ENCODE assay signal across 21 cellular contexts in genomic region chr12:105617141-105617540, GRCh38.
DNase-seq lines count a peak whose midpoint lies in the region; ATAC-seq, FAIRE-seq and TF ChIP-seq lines count a peak whose summit lies in the region.
"Had no signal": no experiment of that assay in that cellular context is flagged by ENCODE, and none has a peak within 500 bp of the region (broad histone marks: within the 10 kb centered on the region; RNA-seq: fewer than 3 reads in every experiment).

No MANE protein-coding gene starts in this region.

- H3K9me2 ChIP-seq in hepatocyte (replicated peaks; ENCODE audit: insufficient read depth) = no peaks in the 10 kb centered on the region

- intact Hi-C loops in left ventricle myocardium superior (cut with micrococcal nuclease) = no loop called here

- H4K20me1 ChIP-seq in astrocyte (ENCODE audit: insufficient read depth, low read length) (no peaks in the 10 kb centered on the region), hepatocyte (ENCODE audit: insufficient read depth, poor library complexity, severe bottlenecking) (no peaks in the 10 kb centered on the region)

- no peaks in the 10 kb centered on the region for H3K9me3 ChIP-seq in HEK293 (ENCODE audit: control insufficient read depth, insufficient read depth, low read depth, low read length)
- H3K9me3 ChIP-seq in astrocyte (ENCODE audit: insufficient read depth, low read depth, low read length) = no peaks in the 10 kb centered on the region
- H3K9me3 ChIP-seq in hepatocyte (ENCODE audit: low read depth) = no peaks in the 10 kb centered on the region
- H3K9me3 ChIP-seq: MG63 had no signal

- H3K36me3 Mint-ChIP-seq in astrocyte (ENCODE audit: low read depth, unreplicated experiment) = no peaks in the 10 kb centered on the region
- H3K36me3 Mint-ChIP-seq: CD4-positive, CD25-positive, alpha-beta regulatory T cell had no signal

- TF ChIP-seq CTCF in HEK293 (tag by site-specific recombination; IDR thresholded peaks at IDR 0.05) = no peak
- no peak for TF ChIP-seq CTCF in astrocyte (IDR thresholded peaks at IDR 0.05; ENCODE audit: insufficient read depth, low read depth, low read length)
- TF ChIP-seq CTCF in foreskin keratinocyte (conservative IDR thresholded peaks at IDR 0.05) = no peak
- no peak for TF ChIP-seq CTCF in hepatocyte (IDR thresholded peaks at IDR 0.05; ENCODE audit: poor library complexity)

- peak overlapping the region; percentile 18 for H2AFZ ChIP-seq in astrocyte (ENCODE audit: low read depth, low read length)
- no peak overlapping the region for H2AFZ ChIP-seq in hepatocyte
- H2AFZ ChIP-seq: GM23248 had no signal

- H3K27ac Mint-ChIP-seq in astrocyte (ENCODE audit: unreplicated experiment) = no peak overlapping the region
- H3K27ac Mint-ChIP-seq: CD4-positive, CD25-positive, alpha-beta regulatory T cell had no signal

- H3K4me3 ChIP-seq in HEK293 (ENCODE audit: low read depth, low read length) (no peak overlapping the region), astrocyte (ENCODE audit: insufficient read depth, low read depth, low read length) (no peak overlapping the region), hepatocyte (no peak overlapping the region)
- H3K4me3 ChIP-seq: A549, GM23248, MG63 had no signal

- H3K27me3 Mint-ChIP-seq in astrocyte (ENCODE audit: low read depth, unreplicated experiment) = no peaks in the 10 kb centered on the region
- H3K27me3 Mint-ChIP-seq: CD4-positive, CD25-positive, alpha-beta regulatory T cell had no signal

- no peaks in the 10 kb centered on the region for H3K4me1 Mint-ChIP-seq in astrocyte (ENCODE audit: low read depth, unreplicated experiment)
- H3K4me1 Mint-ChIP-seq: CD4-positive, CD25-positive, alpha-beta regulatory T cell had no signal

- CTCF ChIA-PET in HEK293 (lab: Yijun Ruan, JAX) = interaction anchor here (0.5 to 0.7 kb wide), 2 partner anchors 136 to 197 kb away, joined by 3 read pairs; no protein-coding TSS in a partner anchor

- H3K36me3 ChIP-seq in HEK293 (ENCODE audit: control insufficient read depth in 2 of 2, insufficient read depth in 1 of 2, low read length in 2 of 2) = no peaks in the 10 kb centered on the region
- H3K36me3 ChIP-seq in astrocyte (ENCODE audit: insufficient read depth, low read length) = no peaks in the 10 kb centered on the region
- no peaks in the 10 kb centered on the region for H3K36me3 ChIP-seq in hepatocyte (replicated peaks; ENCODE audit: insufficient read depth, low read depth)
- H3K36me3 ChIP-seq: MG63 had no signal

- 58% methylated on average over 6 of the region's 6 CpGs for WGBS in hepatocyte (ENCODE audit: low lambda C conversion rate, missing lambda C conversion rate)

- no peak overlapping the region for H3K9ac ChIP-seq in astrocyte (ENCODE audit: low read length)
- H3K9ac ChIP-seq: GM23248 had no signal

- H3K27ac ChIP-seq in HEK293 (ENCODE audit: extremely low read depth, low read depth, low read length) (no peak overlapping the region), astrocyte (ENCODE audit: low read depth, low read length) (no peak overlapping the region), foreskin keratinocyte (no peak overlapping the region), hepatocyte (no peak overlapping the region)
- H3K27ac ChIP-seq: A549, GM23248 had no signal

- ATAC-seq in foreskin keratinocyte (peak; percentile 58), left ventricle myocardium superior (no peak)
- ATAC-seq: A549, HCT116 had no signal

- FAIRE-seq in astrocyte (lab: Jason Lieb, UNC) = no peak
- FAIRE-seq: A549 had no signal

- no peak overlapping the region for H3K4me3 Mint-ChIP-seq in astrocyte (ENCODE audit: unreplicated experiment)
- H3K4me3 Mint-ChIP-seq: CD4-positive, CD25-positive, alpha-beta regulatory T cell had no signal

- H3K27me3 ChIP-seq in astrocyte (ENCODE audit: insufficient read depth, low read length) (no peaks in the 10 kb centered on the region), foreskin keratinocyte (no peaks in the 10 kb centered on the region), hepatocyte (no peaks in the 10 kb centered on the region)
- H3K27me3 ChIP-seq: MG63 had no signal

- H3K4me1 ChIP-seq in HEK293 (ENCODE audit: control insufficient read depth, insufficient read depth, low read length) (no peaks in the 10 kb centered on the region), astrocyte (ENCODE audit: insufficient read depth, low read length) (no peaks in the 10 kb centered on the region), foreskin keratinocyte (peaks cover 5% of the 10 kb centered on the region), hepatocyte (ENCODE audit: insufficient read depth) (no peaks in the 10 kb centered on the region)
- H3K4me1 ChIP-seq: A549 had no signal

- DNase-seq in A172 (ENCODE audit: low spot score) (peak; percentile 63), astrocyte (ENCODE audit: low read depth) (peak; percentile 80), foreskin keratinocyte (peak; percentile 22 to 58), left ventricle myocardium superior (no peak), hepatocyte (ENCODE audit: low spot score) (no peak), cortex of kidney (lab: John Stamatoyannopoulos, UW) (no peak), germinal center (ENCODE audit: low spot score) (no peak)
- DNase-seq: CD4-positive, CD25-positive, alpha-beta regulatory T cell; DMS79; GF-D8; GM23248; KBM-7; MG63; NCI-H1105; NCI-H187; NCI-H2171; NCI-H510A; OCI-M1 had no signal

- H3K79me2 ChIP-seq in astrocyte (ENCODE audit: insufficient read depth, low read length) (no peaks in the 10 kb centered on the region), hepatocyte (no peaks in the 10 kb centered on the region)

- peaks cover 2% of the 10 kb centered on the region for H3K9me3 Mint-ChIP-seq in astrocyte (ENCODE audit: unreplicated experiment)

- POLR2A ChIA-PET in HEK293 (lab: Yijun Ruan, JAX) = no interaction called here

- H3K4me2 ChIP-seq in astrocyte (ENCODE audit: low read length) (no peak overlapping the region), hepatocyte (no peak overlapping the region)
- H3K4me2 ChIP-seq: A549 had no signal

TF ChIP-seq in HEK293, 187 proteins besides CTCF, POLR2A, EP300 and RAD21:
- TF ChIP-seq KLF8 (tag by site-specific recombination; IDR thresholded peaks at IDR 0.05) = no peak
- TF ChIP-seq ZNF140 (tag by site-specific recombination; IDR thresholded peaks at IDR 0.05) = no peak
- no peak for TF ChIP-seq PRDM6 (tag by site-specific recombination; IDR thresholded peaks at IDR 0.05)
- peak; percentile 83; the same call in 1 of the 2 replicates for TF ChIP-seq MEIS1 (CRISPR knock-in tag; IDR thresholded peaks at IDR 0.05; ENCODE audit: borderline replicate concordance)
- TF ChIP-seq ZNF596 (tag by site-specific recombination; IDR thresholded peaks at IDR 0.05) = no peak
- no peak for TF ChIP-seq ZNF37A (tag by site-specific recombination; IDR thresholded peaks at IDR 0.05)
- no peak for TF ChIP-seq ZNF16 (tag by site-specific recombination; IDR thresholded peaks at IDR 0.05; ENCODE audit: low read depth)
- no peak for TF ChIP-seq REPIN1 (tag by site-specific recombination; IDR thresholded peaks at IDR 0.05; ENCODE audit: low read depth)

Comparison
In these comparisons a context has a peak if more than half of its experiments do, and no peak if none do; other contexts are left out.
1. DNase-seq: peak in A172 (single experiment), astrocyte (single experiment) and foreskin keratinocyte (2 of 2); none in left ventricle myocardium superior (single experiment), hepatocyte (single experiment), cortex of kidney (single experiment) and germinal center (single experiment).